12 cellular contexts compared by ENCODE assay signal in the genomic region with DNA sequence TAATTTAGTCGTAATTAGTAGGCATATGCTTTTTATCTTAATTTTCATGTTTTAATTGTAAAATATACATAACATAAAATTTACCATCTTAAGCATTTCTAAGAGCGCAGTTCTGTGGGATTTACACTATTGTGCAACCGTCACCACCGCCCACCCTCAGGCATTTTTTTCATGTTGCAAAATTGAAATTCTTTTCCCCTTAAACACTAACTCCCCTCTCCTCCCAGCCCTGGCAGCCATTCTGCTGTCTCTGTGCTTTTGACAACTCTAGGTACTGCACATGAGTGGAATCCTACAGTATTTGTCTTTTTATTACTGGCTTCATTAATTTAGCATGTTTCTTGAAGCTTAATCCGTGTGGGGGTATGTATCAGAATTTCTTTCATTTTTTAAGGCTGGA. TPM values are rescaled to one million over a fixed set of nuclear protein-coding genes. Genes with fewer than 3 reads are reported as not detected.
DNase-seq lines count a peak whose midpoint lies in the region; ATAC-seq and TF ChIP-seq lines count a peak whose summit lies in the region.
"Had no signal": no experiment of that assay in that cellular context is flagged by ENCODE, and none has a peak within 500 bp of the region (broad histone marks: within the 10 kb centered on the region; RNA-seq: fewer than 3 reads in every experiment).

No MANE protein-coding gene starts in this region.

- H3K4me1 ChIP-seq in foreskin keratinocyte: no peaks in the 10 kb centered on the region
- H3K4me1 ChIP-seq: body of pancreas, Caco-2 had no signal

- H3K27me3 Mint-ChIP-seq in stimulated activated naive CD8-positive, alpha-beta T cell treated with anti-CD3 and anti-CD28 coated beads, Interleukin-15, Interleukin-2, amounts not matched to agents 100 ng/mL and 50 ng/mL, for 24 hours: no peaks in the 10 kb centered on the region
- no peaks in the 10 kb centered on the region for H3K27me3 Mint-ChIP-seq in activated T-helper 2 cell treated with anti-CD3 and anti-CD28 coated beads, Interferon-gamma antibody, Interleukin-2, Interleukin-4, amounts not matched to agents 10 μg/mL and 5 μg/mL and 100 μg/mL, durations not matched to agents 14 hours and 24 hours and 36 hours (ENCODE audit: low read depth)

- intact Hi-C loops in activated T-helper 2 cell treated with anti-CD3 and anti-CD28 coated beads, Interferon-gamma antibody, Interleukin-2, Interleukin-4, amounts not matched to agents 10 μg/mL and 5 μg/mL and 100 μg/mL, durations not matched to agents 14 hours and 24 hours and 36 hours (cut with micrococcal nuclease): no loop called here

- no peak for DNase-seq in stimulated activated naive CD8-positive, alpha-beta T cell treated with anti-CD3 and anti-CD28 coated beads, Interleukin-15, Interleukin-2, amounts not matched to agents 100 U/mL and 50 U/mL, for 24 hours
- no peak for DNase-seq in activated T-helper 2 cell treated with anti-CD3 and anti-CD28 coated beads, Interferon-gamma antibody, Interleukin-2, Interleukin-4, amounts not matched to agents 10 μg/mL and 5 μg/mL and 100 μg/mL, durations not matched to agents 14 hours and 24 hours and 36 hours (ENCODE audit: low spot score)
- DNase-seq in foreskin keratinocyte (peak; percentile 32 to 66), iPS-NIHi11 (ENCODE audit: low spot score) (no peak)
- DNase-seq: body of pancreas, head of caudate nucleus had no signal

- H3K4me1 Mint-ChIP-seq in stimulated activated naive CD8-positive, alpha-beta T cell treated with anti-CD3 and anti-CD28 coated beads, Interleukin-15, Interleukin-2, amounts not matched to agents 100 ng/mL and 50 ng/mL, for 24 hours (ENCODE audit: low read depth): peaks cover 79% of the 10 kb centered on the region
- H3K4me1 Mint-ChIP-seq in activated T-helper 2 cell treated with anti-CD3 and anti-CD28 coated beads, Interferon-gamma antibody, Interleukin-2, Interleukin-4, amounts not matched to agents 10 μg/mL and 5 μg/mL and 100 μg/mL, durations not matched to agents 14 hours and 24 hours and 36 hours (ENCODE audit: low read depth): peaks cover 50% of the 10 kb centered on the region

- no peaks in the 10 kb centered on the region for H3K9me3 Mint-ChIP-seq in stimulated activated naive CD8-positive, alpha-beta T cell treated with anti-CD3 and anti-CD28 coated beads, Interleukin-15, Interleukin-2, amounts not matched to agents 100 ng/mL and 50 ng/mL, for 24 hours
- H3K9me3 Mint-ChIP-seq in activated T-helper 2 cell treated with anti-CD3 and anti-CD28 coated beads, Interferon-gamma antibody, Interleukin-2, Interleukin-4, amounts not matched to agents 10 μg/mL and 5 μg/mL and 100 μg/mL, durations not matched to agents 14 hours and 24 hours and 36 hours: no peaks in the 10 kb centered on the region
- H3K9me3 Mint-ChIP-seq: WTC11 had no signal

- H3K4me3 Mint-ChIP-seq in stimulated activated naive CD8-positive, alpha-beta T cell treated with anti-CD3 and anti-CD28 coated beads, Interleukin-15, Interleukin-2, amounts not matched to agents 100 ng/mL and 50 ng/mL, for 24 hours: peak overlapping the region; percentile 70
- no peak overlapping the region for H3K4me3 Mint-ChIP-seq in activated T-helper 2 cell treated with anti-CD3 and anti-CD28 coated beads, Interferon-gamma antibody, Interleukin-2, Interleukin-4, amounts not matched to agents 10 μg/mL and 5 μg/mL and 100 μg/mL, durations not matched to agents 14 hours and 24 hours and 36 hours (ENCODE audit: low read depth)
- H3K4me3 Mint-ChIP-seq: WTC11 had no signal

- H3K27me3 ChIP-seq in foreskin keratinocyte: no peaks in the 10 kb centered on the region
- H3K27me3 ChIP-seq: body of pancreas had no signal

- H3K36me3 Mint-ChIP-seq in stimulated activated naive CD8-positive, alpha-beta T cell treated with anti-CD3 and anti-CD28 coated beads, Interleukin-15, Interleukin-2, amounts not matched to agents 100 ng/mL and 50 ng/mL, for 24 hours (ENCODE audit: low read depth): peaks cover 38% of the 10 kb centered on the region
- H3K36me3 Mint-ChIP-seq in activated T-helper 2 cell treated with anti-CD3 and anti-CD28 coated beads, Interferon-gamma antibody, Interleukin-2, Interleukin-4, amounts not matched to agents 10 μg/mL and 5 μg/mL and 100 μg/mL, durations not matched to agents 14 hours and 24 hours and 36 hours (ENCODE audit: low read depth): peaks cover 62% of the 10 kb centered on the region
- H3K36me3 Mint-ChIP-seq: WTC11 had no signal

- H3K27ac Mint-ChIP-seq in stimulated activated naive CD8-positive, alpha-beta T cell treated with anti-CD3 and anti-CD28 coated beads, Interleukin-15, Interleukin-2, amounts not matched to agents 100 ng/mL and 50 ng/mL, for 24 hours: peak overlapping the region; percentile 94
- peak overlapping the region; percentile 49 for H3K27ac Mint-ChIP-seq in activated T-helper 2 cell treated with anti-CD3 and anti-CD28 coated beads, Interferon-gamma antibody, Interleukin-2, Interleukin-4, amounts not matched to agents 10 μg/mL and 5 μg/mL and 100 μg/mL, durations not matched to agents 14 hours and 24 hours and 36 hours
- H3K27ac Mint-ChIP-seq: WTC11 had no signal

- no peak for TF ChIP-seq CTCF in foreskin keratinocyte (conservative IDR thresholded peaks at IDR 0.05)

- no peak overlapping the region for H3K27ac ChIP-seq in foreskin keratinocyte
- H3K27ac ChIP-seq: body of pancreas had no signal

- ATAC-seq in stimulated activated naive CD8-positive, alpha-beta T cell treated with anti-CD3 and anti-CD28 coated beads, Interleukin-15, Interleukin-2, amounts not matched to agents 100 U/mL and 50 U/mL, for 24 hours: no peak
- ATAC-seq in foreskin keratinocyte (no peak), HG02763 (IDR thresholded peaks at IDR 0.05; ENCODE audit: unreplicated experiment) (no peak), GM21381 (IDR thresholded peaks at IDR 0.05; ENCODE audit: unreplicated experiment) (no peak), GM18909 (IDR thresholded peaks at IDR 0.05; ENCODE audit: poor library complexity, unreplicated experiment) (no peak)
- ATAC-seq: body of pancreas, WTC11 had no signal

RNA-seq across cellular contexts. Expression of gene PIK3CD, which starts 7.8 kb away (rescaled TPM):
- total RNA-seq in activated T-helper 2 cell treated with anti-CD3 and anti-CD28 coated beads, Interferon-gamma antibody, Interleukin-2, Interleukin-4, amounts not matched to agents 10 μg/mL and 5 μg/mL and 100 μg/mL, durations not matched to agents 14 hours and 24 hours and 36 hours: 184 and 189 TPM in 2 replicates
- total RNA-seq in foreskin keratinocyte: 25.0 and 40.4 TPM in 2 replicates
- 13.3 and 20.3 TPM in 2 replicates for polyA plus RNA-seq in foreskin keratinocyte

Comparison
In these comparisons a context has a peak if more than half of its experiments do, and no peak if none do; other contexts are left out.
1. DNase-seq: peak in foreskin keratinocyte (2 of 2); none in stimulated activated naive CD8-positive, alpha-beta T cell treated with anti-CD3 and anti-CD28 coated beads, Interleukin-15, Interleukin-2, amounts not matched to agents 100 U/mL and 50 U/mL, for 24 hours (single experiment), activated T-helper 2 cell treated with anti-CD3 and anti-CD28 coated beads, Interferon-gamma antibody, Interleukin-2, Interleukin-4, amounts not matched to agents 10 μg/mL and 5 μg/mL and 100 μg/mL, durations not matched to agents 14 hours and 24 hours and 36 hours (single experiment) and iPS-NIHi11 (single experiment).